In the genomic region with DNA sequence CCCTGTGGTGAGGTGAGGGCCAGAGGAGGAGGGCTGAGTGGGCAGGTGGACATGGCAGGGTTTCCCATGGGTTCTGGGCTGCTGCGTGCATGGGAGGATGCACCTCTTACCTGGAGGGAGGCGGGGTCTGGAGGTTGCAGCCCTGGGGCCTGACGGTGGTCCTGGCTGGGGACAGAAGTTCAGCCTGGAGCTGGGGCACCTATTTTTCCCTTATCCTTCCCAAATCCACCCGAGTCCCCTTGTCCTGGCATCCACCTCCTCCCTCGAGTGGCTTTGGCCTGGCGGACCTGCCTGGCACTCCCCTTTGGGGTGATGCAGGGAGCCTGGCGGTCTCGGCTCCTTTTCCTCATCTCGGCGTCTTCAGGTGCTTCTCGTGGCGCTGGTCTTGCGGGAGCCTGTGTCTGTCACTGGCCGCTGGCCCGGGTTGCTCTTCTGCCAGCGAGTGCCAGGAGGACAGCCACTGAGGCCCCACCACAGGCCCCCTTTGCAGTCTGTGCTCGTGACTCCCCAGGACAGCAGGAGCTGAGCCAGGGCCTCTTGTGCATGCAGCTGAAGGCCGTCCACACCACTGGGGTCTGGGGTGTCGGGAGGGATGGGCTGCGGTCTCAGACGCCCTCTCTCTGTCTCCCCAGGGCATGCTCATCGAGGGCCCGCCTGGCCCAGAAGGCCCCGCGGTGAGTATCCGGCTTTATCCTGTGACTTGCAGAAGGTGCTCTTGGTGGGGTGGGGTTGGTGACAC, we compare ENCODE assay signal across 12 cellular contexts.
DNase-seq lines count a peak whose midpoint lies in the region; ATAC-seq and TF ChIP-seq lines count a peak whose summit lies in the region.
"Had no signal": no experiment of that assay in that cellular context is flagged by ENCODE, and none has a peak within 500 bp of the region (broad histone marks: within the 10 kb centered on the region; RNA-seq: fewer than 3 reads in every experiment).

No MANE protein-coding gene starts in this region.

- intact Hi-C loops in Right ventricle myocardium superior (cut with DNase I) = loop anchor here (2.0 kb wide), 1 partner anchor 287 kb away; no protein-coding TSS in a partner anchor
- intact Hi-C loops in heart right ventricle (cut with DNase I) = loop anchor here (1.0 to 10.0 kb wide), 11 partner anchors 36 to 566 kb away; no protein-coding TSS in a partner anchor
- intact Hi-C loops in tibial artery (cut with DNase I; ENCODE audit: low total_unique reads) = loop anchor here (2.0 to 10.0 kb wide), 2 partner anchors 43 to 573 kb away; partner anchors contain the start of gene RNU6ATAC
- intact Hi-C loops in activated CD4-positive, alpha-beta memory T cell treated with anti-CD3 and anti-CD28 coated beads for 36 hours (cut with micrococcal nuclease) = no loop called here

- H2AK5ac ChIP-seq in neuronal stem cell (ENCODE audit: low read depth, low read length) = peak overlapping the region; percentile 28

- peaks cover 2% of the 10 kb centered on the region for H3K79me1 ChIP-seq in neuronal stem cell (ENCODE audit: low read depth, low read length)

- DNase-seq in Right ventricle myocardium superior = peak; percentile 33
- no peak for DNase-seq in heart right ventricle
- no peak for DNase-seq in WERI-Rb-1
- no peak for DNase-seq in neuronal stem cell (ENCODE audit: low spot score)
- no peak for DNase-seq in tibial artery
- no peak for DNase-seq in activated CD4-positive, alpha-beta memory T cell treated with anti-CD3 and anti-CD28 coated beads for 36 hours
- DNase-seq in DMS153 treated with DMSO at 0.1 percent for 48 hours (lab: John Stamatoyannopoulos, UW; ENCODE audit: unreplicated experiment) = no peak
- DNase-seq: CD4-positive, CD25-positive, alpha-beta regulatory T cell; GOT3 had no signal

- H3K18ac ChIP-seq in neuronal stem cell (ENCODE audit: low read length) = peak overlapping the region; percentile 83

- H3K36me3 ChIP-seq in heart right ventricle (peaks cover 0 to 32% (median 0%) of the 10 kb centered on the region in 9 donors), WERI-Rb-1 (no peaks in the 10 kb centered on the region), neuronal stem cell (replicated peaks in 1 of 2; ENCODE audit: control insufficient read depth in 2 of 2, insufficient read depth in 2 of 2, low read length in 2 of 2) (no peaks in the 10 kb centered on the region), tibial artery (peaks cover 0 to 50% (median 16%) of the 10 kb centered on the region in 3 donors)
- H3K36me3 ChIP-seq: HAP-1 had no signal

- no peaks in the 10 kb centered on the region for H3K36me3 Mint-ChIP-seq in activated CD4-positive, alpha-beta memory T cell treated with anti-CD3 and anti-CD28 coated beads for 36 hours
- H3K36me3 Mint-ChIP-seq: CD4-positive, CD25-positive, alpha-beta regulatory T cell; IgD-negative memory B cell had no signal

- POLR2A ChIA-PET in activated CD4-positive, alpha-beta memory T cell treated with anti-CD3 and anti-CD28 coated beads for 36 hours (lab: Charles Lee) = no interaction called here

- no peaks in the 10 kb centered on the region for H3K4me1 Mint-ChIP-seq in activated CD4-positive, alpha-beta memory T cell treated with anti-CD3 and anti-CD28 coated beads for 36 hours (ENCODE audit: low read depth)
- H3K4me1 Mint-ChIP-seq: CD4-positive, CD25-positive, alpha-beta regulatory T cell; IgD-negative memory B cell had no signal

- no peak overlapping the region for H3K9ac ChIP-seq in neuronal stem cell (ENCODE audit: low read depth, low read length, poor library complexity)

- no peaks in the 10 kb centered on the region for H3K27me3 Mint-ChIP-seq in activated CD4-positive, alpha-beta memory T cell treated with anti-CD3 and anti-CD28 coated beads for 36 hours

- H3K4ac ChIP-seq in neuronal stem cell (ENCODE audit: low read length) = no peak overlapping the region

- no peak overlapping the region for H2BK15ac ChIP-seq in neuronal stem cell (ENCODE audit: low read length)

- H3K27me3 ChIP-seq in heart right ventricle (no peaks in the 10 kb centered on the region), WERI-Rb-1 (ENCODE audit: insufficient read depth, low read depth, severe bottlenecking) (no peaks in the 10 kb centered on the region), neuronal stem cell (ENCODE audit: control insufficient read depth in 3 of 3, insufficient read depth in 3 of 3, low read depth in 1 of 3, low read length in 3 of 3) (peaks cover 0 to 7% (median 2%) of the 10 kb centered on the region in 3 experiments), tibial artery (no peaks in the 10 kb centered on the region)

- H3K4me3 ChIP-seq in heart right ventricle (no peak overlapping the region), WERI-Rb-1 (ENCODE audit: low read depth, low read length) (no peak overlapping the region), neuronal stem cell (ENCODE audit: low read length in 2 of 2) (no peak overlapping the region), tibial artery (no peak overlapping the region)
- H3K4me3 ChIP-seq: HAP-1 had no signal

- H2BK12ac ChIP-seq in neuronal stem cell (ENCODE audit: low read length) = peak overlapping the region; percentile 19

- H3K9me3 ChIP-seq in heart right ventricle (no peaks in the 10 kb centered on the region), WERI-Rb-1 (ENCODE audit: severe bottlenecking) (no peaks in the 10 kb centered on the region), neuronal stem cell (replicated peaks in 1 of 2; ENCODE audit: control insufficient read depth in 2 of 2, insufficient read depth in 1 of 2, low read depth in 1 of 2, low read length in 2 of 2) (no peaks in the 10 kb centered on the region), tibial artery (no peaks in the 10 kb centered on the region)
- H3K9me3 ChIP-seq: HAP-1 had no signal

- H3K14ac ChIP-seq in neuronal stem cell (ENCODE audit: low read length) = peak overlapping the region; percentile 38

- CTCF ChIA-PET in activated CD4-positive, alpha-beta memory T cell treated with anti-CD3 and anti-CD28 coated beads for 36 hours (lab: Charles Lee) = interaction anchor here (1.9 kb wide), 1 partner anchor 288 kb away, joined by 8 read pairs; no protein-coding TSS in a partner anchor

- H3K27ac ChIP-seq in heart right ventricle = peak overlapping the region in 4 of 10 donors; percentile 1 to 87 (median 54)
- peak overlapping the region; percentile 55; the same call in 1 of the 2 replicates for H3K27ac ChIP-seq in WERI-Rb-1
- H3K27ac ChIP-seq in neuronal stem cell (replicated peaks; ENCODE audit: low read length) = no peak overlapping the region
- H3K27ac ChIP-seq in tibial artery = no peak overlapping the region
- H3K27ac ChIP-seq: 22Rv1 had no signal

- no peak overlapping the region for H2BK5ac ChIP-seq in neuronal stem cell (ENCODE audit: low read length)

- H2AFZ ChIP-seq in neuronal stem cell (ENCODE audit: low read length) = no peak overlapping the region

- H4K91ac ChIP-seq in neuronal stem cell (ENCODE audit: low read depth, low read length, poor library complexity) = no peak overlapping the region

- 86 to 92% methylated on average over 26 of the region's 26 CpGs for WGBS in heart right ventricle, 2 donors
- WGBS in neuronal stem cell (ENCODE audit: extremely low coverage in 2 of 2, insufficient read length in 2 of 2, insufficient replicate concordance in 1 of 2), 2 donors = no CpG with 5 or more reads among the region's 26 CpGs

- no peak overlapping the region for H3K4me2 ChIP-seq in neuronal stem cell (ENCODE audit: insufficient read depth, low read length, poor library complexity, severe bottlenecking)

- no peak overlapping the region for H3K4me3 Mint-ChIP-seq in activated CD4-positive, alpha-beta memory T cell treated with anti-CD3 and anti-CD28 coated beads for 36 hours
- H3K4me3 Mint-ChIP-seq: CD4-positive, CD25-positive, alpha-beta regulatory T cell; IgD-negative memory B cell had no signal

- no peak for ATAC-seq in Right ventricle myocardium superior (ENCODE audit: poor library complexity)
- ATAC-seq in heart right ventricle = no peak

- no peak overlapping the region for H4K8ac ChIP-seq in neuronal stem cell (ENCODE audit: low read depth, low read length)

- H3K27ac Mint-ChIP-seq in activated CD4-positive, alpha-beta memory T cell treated with anti-CD3 and anti-CD28 coated beads for 36 hours = no peak overlapping the region
- H3K27ac Mint-ChIP-seq: CD4-positive, CD25-positive, alpha-beta regulatory T cell; IgD-negative memory B cell had no signal

- H3K9me3 Mint-ChIP-seq in activated CD4-positive, alpha-beta memory T cell treated with anti-CD3 and anti-CD28 coated beads for 36 hours = no peaks in the 10 kb centered on the region

- H3K4me1 ChIP-seq in heart right ventricle (peaks cover 8 to 57% (median 17%) of the 10 kb centered on the region in 9 donors), neuronal stem cell (ENCODE audit: control insufficient read depth in 2 of 2, insufficient read depth in 1 of 2, low read depth in 1 of 2, low read length in 2 of 2) (peaks cover 0 to 3% of the 10 kb centered on the region in 2 donors), tibial artery (peaks cover 0 to 22% (median 7%) of the 10 kb centered on the region in 4 donors)
- H3K4me1 ChIP-seq: HAP-1 had no signal

- no peak overlapping the region for H3K23ac ChIP-seq in neuronal stem cell (ENCODE audit: low read depth, low read length, poor library complexity)

- TF ChIP-seq CTCF in heart right ventricle (IDR thresholded peaks at IDR 0.05) (no peak), WERI-Rb-1 (IDR thresholded peaks at IDR 0.05; ENCODE audit: low read depth, low read length) (no peak), tibial artery (IDR thresholded peaks at IDR 0.05) (no peak)

- no peak overlapping the region for H2BK120ac ChIP-seq in neuronal stem cell (ENCODE audit: low read depth, low read length)
